Comparison of ENCODE assay signal across 9 cellular contexts in the genomic region with DNA sequence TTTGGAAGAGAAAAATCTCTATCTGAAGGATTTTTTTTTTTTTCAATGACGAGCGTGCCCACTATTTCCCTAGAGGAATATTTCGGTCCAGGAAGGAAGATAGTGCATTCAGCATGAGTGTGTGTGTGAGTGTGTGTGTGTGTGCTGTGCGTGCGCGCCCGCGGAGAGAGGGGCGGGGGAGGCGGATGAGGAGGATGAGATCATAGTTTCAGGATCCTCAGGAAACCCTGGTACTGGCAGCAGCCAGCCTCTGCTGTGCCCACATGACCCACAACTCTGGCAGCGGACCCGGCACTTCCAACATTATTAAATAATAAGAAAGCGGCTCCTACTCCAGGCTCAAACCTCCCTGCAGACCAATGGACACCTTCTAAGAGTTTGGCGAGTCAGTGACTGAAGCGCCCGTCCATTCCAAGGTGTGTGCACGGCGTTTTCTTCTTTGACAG.
DNase-seq lines count a peak whose midpoint lies in the region; ATAC-seq and TF ChIP-seq lines count a peak whose summit lies in the region.
"Had no signal": no experiment of that assay in that cellular context is flagged by ENCODE, and none has a peak within 500 bp of the region (broad histone marks: within the 10 kb centered on the region; RNA-seq: fewer than 3 reads in every experiment).

No MANE protein-coding gene starts in this region.

- H3K27ac ChIP-seq in mesendoderm (ENCODE audit: low read depth, low read length) = peak overlapping the region; percentile 70
- peak overlapping the region in 1 of 4 donors; percentile 78 for H3K27ac ChIP-seq in tibial nerve

- H2BK120ac ChIP-seq in mesendoderm (ENCODE audit: low read depth, low read length) = peak overlapping the region; percentile 90

- H3K27me3 ChIP-seq in mesendoderm (ENCODE audit: insufficient read depth, low read length, poor library complexity) (no peaks in the 10 kb centered on the region), tibial nerve (peaks cover 0 to 11% of the 10 kb centered on the region in 2 donors)

- H3K23ac ChIP-seq in mesendoderm (ENCODE audit: low read length) = no peak overlapping the region

- H3K4me3 ChIP-seq in epithelial cell of proximal tubule (ENCODE audit: low read depth, low read length) (peak overlapping the region; percentile 77), mesendoderm (ENCODE audit: low read length) (peak overlapping the region; percentile 81), tibial nerve (peak overlapping the region; percentile 19 to 58 (median 40))

- H2BK15ac ChIP-seq in mesendoderm (replicated peaks; ENCODE audit: low read depth) = no peak overlapping the region

- H3K4me1 ChIP-seq in mesendoderm (ENCODE audit: control insufficient read depth, low read depth, low read length) (no peaks in the 10 kb centered on the region), tibial nerve (peaks cover 0 to 24% (median 0%) of the 10 kb centered on the region in 4 donors)

- H3K36me3 ChIP-seq in mesendoderm (ENCODE audit: control insufficient read depth, insufficient read depth, low read length) (no peaks in the 10 kb centered on the region), tibial nerve (no peaks in the 10 kb centered on the region)

- DNase-seq in GM10266 (ENCODE audit: extremely low spot score) = peak; percentile 49
- peak; percentile 88 for DNase-seq in H4 (ENCODE audit: low spot score)
- peak; percentile 86 for DNase-seq in MV-4-11 (lab: John Stamatoyannopoulos, UW)
- peak; percentile 28 for DNase-seq in SK-N-DZ (ENCODE audit: low spot score)
- DNase-seq in epithelial cell of proximal tubule (ENCODE audit: low read depth) = peak; percentile 52
- DNase-seq in mesendoderm = peak; percentile 94
- peak; percentile 33 to 43 for DNase-seq in tibial nerve (ENCODE audit: low spot score in 2 of 2)
- DNase-seq: activated T-cell treated with anti-CD3 and anti-CD28 coated beads, Interleukin-2, amount 50 U/mL, for 4 hours had no signal

- H2BK5ac ChIP-seq in mesendoderm (ENCODE audit: low read length) = no peak overlapping the region

- peak overlapping the region; percentile 81 for H3K9ac ChIP-seq in mesendoderm (ENCODE audit: low read length)

- peak in 1 of 2 donors; percentile 41 for TF ChIP-seq EP300 in tibial nerve (IDR thresholded peaks at IDR 0.05)

- H3K79me2 ChIP-seq in mesendoderm (ENCODE audit: control insufficient read depth, insufficient read depth, low read length) = peaks cover 18% of the 10 kb centered on the region

- no peaks in the 10 kb centered on the region for H3K79me1 ChIP-seq in mesendoderm (ENCODE audit: low read length)

- WGBS in mesendoderm (ENCODE audit: extremely low coverage, insufficient coverage, low lambda C conversion rate) = no CpG with 5 or more reads among the region's 18 CpGs
- WGBS in tibial nerve, 2 donors = 1 to 2% methylated on average over 16 to 18 of the region's 18 CpGs

- H3K4ac ChIP-seq in mesendoderm (ENCODE audit: low read depth, low read length) = peak overlapping the region; percentile 4

- ATAC-seq in HG03571 (IDR thresholded peaks at IDR 0.05; ENCODE audit: unreplicated experiment) = no peak

- H4K8ac ChIP-seq in mesendoderm (ENCODE audit: low read depth, low read length) = no peak overlapping the region

- H2AK5ac ChIP-seq in mesendoderm (ENCODE audit: low read length) = no peak overlapping the region

- peak overlapping the region; percentile 93 for H3K18ac ChIP-seq in mesendoderm (ENCODE audit: low read length)

- TF ChIP-seq POLR2A in tibial nerve (IDR thresholded peaks at IDR 0.05) = no peak

- H3K56ac ChIP-seq in mesendoderm (ENCODE audit: low read length) = peak overlapping the region; percentile 89

- TF ChIP-seq CTCF in GM10266 (IDR thresholded peaks at IDR 0.05; ENCODE audit: control insufficient read depth, insufficient read depth, low read depth, missing control alignments) (no peak), epithelial cell of proximal tubule (conservative IDR thresholded peaks at IDR 0.05; ENCODE audit: low read depth, low read length) (no peak), tibial nerve (IDR thresholded peaks at IDR 0.05) (no peak)

- peak overlapping the region; percentile 72 for H3K4me2 ChIP-seq in mesendoderm (ENCODE audit: low read length)

- no peak overlapping the region for H4K5ac ChIP-seq in mesendoderm (ENCODE audit: low read length)

- no peaks in the 10 kb centered on the region for H3K9me3 ChIP-seq in tibial nerve

Comparison
In these comparisons a context has a peak if more than half of its experiments do, and no peak if none do; other contexts are left out.
1. DNase-seq: peak in every context shown above with its lines; median percentile 94 in mesendoderm; 88 in H4; 86 in MV-4-11; 52 in epithelial cell of proximal tubule; 49 in GM10266; 38 in tibial nerve; 28 in SK-N-DZ.